ENCODE assay signal across 22 cellular contexts in genomic region chr3:120299403-120299802, GRCh38. TPM values are rescaled to one million over a fixed set of nuclear protein-coding genes. Genes with fewer than 3 reads are reported as not detected.
"Had no signal": no experiment of that assay in that cellular context is flagged by ENCODE, and none has a peak within 500 bp of the region (broad histone marks: within the 10 kb centered on the region; RNA-seq: fewer than 3 reads in every experiment).

No MANE protein-coding gene starts in this region.

- H3K27ac Mint-ChIP-seq: endodermal cell; naive thymus-derived CD4-positive, alpha-beta T cell; stimulated activated naive B cell treated with anti-CD40 and anti-IgM and Interleukin-4, amounts not matched to agents 10 μg/mL and 1 μg/mL and 100 μg/mL, for 72 hours; stimulated activated naive CD8-positive, alpha-beta T cell treated with anti-CD3 and anti-CD28 coated beads, Interleukin-15, amount 100 ng/mL, for 72 hours had no signal

- H3K27ac ChIP-seq: coronary artery, gastroesophageal sphincter, left lung, neutrophil, spleen, testis, tibial nerve had no signal

- DNase-seq: effector CD4-positive, alpha-beta T cell; endodermal cell; erythroblast; glutamatergic neuron; islet precursor cell; left lung; mesendoderm; naive thymus-derived CD4-positive, alpha-beta T cell; posterior cingulate gyrus; spleen; stimulated activated CD4-positive, alpha-beta T cell treated with anti-CD3 and anti-CD28 coated beads, Interleukin-15, amount 100 ng/mL, for 24 hours; stimulated activated CD4-positive, alpha-beta T cell treated with anti-CD3 and anti-CD28 coated beads, Interleukin-1b, Interleukin-23, amount 100 ng/mL, for 48 hours; stimulated activated CD4-positive, alpha-beta T cell treated with anti-CD3 and anti-CD28 coated beads, Interleukin-4, amount 100 ng/mL, for 24 hours; stimulated activated naive B cell treated with anti-CD40 and anti-IgM and Interleukin-4, amounts not matched to agents 10 μg/mL and 1 μg/mL and 100 μg/mL, for 72 hours; stimulated activated naive CD8-positive, alpha-beta T cell treated with anti-CD3 and anti-CD28 coated beads, Interleukin-15, amount 100 ng/mL, for 72 hours; testis had no signal

- H3K4me1 Mint-ChIP-seq: endodermal cell; naive thymus-derived CD4-positive, alpha-beta T cell; stimulated activated naive B cell treated with anti-CD40 and anti-IgM and Interleukin-4, amounts not matched to agents 10 μg/mL and 1 μg/mL and 100 μg/mL, for 72 hours; stimulated activated naive CD8-positive, alpha-beta T cell treated with anti-CD3 and anti-CD28 coated beads, Interleukin-15, amount 100 ng/mL, for 72 hours had no signal

- H3K27me3 ChIP-seq: gastroesophageal sphincter, left lung, neutrophil, spleen, testis, tibial nerve had no signal

- H3K36me3 ChIP-seq: gastroesophageal sphincter, left lung, neutrophil, spleen, tibial nerve had no signal

- H3K4me3 Mint-ChIP-seq: endodermal cell; naive thymus-derived CD4-positive, alpha-beta T cell; stimulated activated naive B cell treated with anti-CD40 and anti-IgM and Interleukin-4, amounts not matched to agents 10 μg/mL and 1 μg/mL and 100 μg/mL, for 72 hours; stimulated activated naive CD8-positive, alpha-beta T cell treated with anti-CD3 and anti-CD28 coated beads, Interleukin-15, amount 100 ng/mL, for 72 hours had no signal

- H3K9me3 Mint-ChIP-seq: endodermal cell had no signal

- H3K4me3 ChIP-seq: coronary artery, gastroesophageal sphincter, left lung, lung, spleen, testis, tibial nerve had no signal

- H3K36me3 Mint-ChIP-seq: naive thymus-derived CD4-positive, alpha-beta T cell; stimulated activated naive B cell treated with anti-CD40 and anti-IgM and Interleukin-4, amounts not matched to agents 10 μg/mL and 1 μg/mL and 100 μg/mL, for 72 hours had no signal

- H3K9me3 ChIP-seq: neutrophil, testis had no signal

- H3K4me1 ChIP-seq: gastroesophageal sphincter, left lung, spleen, testis, tibial nerve had no signal

- ATAC-seq: gastroesophageal sphincter; left lung; naive thymus-derived CD4-positive, alpha-beta T cell; sciatic nerve; stimulated activated naive B cell treated with anti-CD40 and anti-IgM and Interleukin-4, amounts not matched to agents 10 μg/mL and 1 μg/mL and 100 μg/mL, for 72 hours; stimulated activated naive CD8-positive, alpha-beta T cell treated with anti-CD3 and anti-CD28 coated beads, Interleukin-15, amount 100 ng/mL, for 72 hours had no signal

RNA-seq across cellular contexts. Expression of gene GPR156, which starts 14.4 kb away (rescaled TPM):
- polyA plus RNA-seq: naive thymus-derived CD4-positive, alpha-beta T cell had no signal
